In the genomic region with DNA sequence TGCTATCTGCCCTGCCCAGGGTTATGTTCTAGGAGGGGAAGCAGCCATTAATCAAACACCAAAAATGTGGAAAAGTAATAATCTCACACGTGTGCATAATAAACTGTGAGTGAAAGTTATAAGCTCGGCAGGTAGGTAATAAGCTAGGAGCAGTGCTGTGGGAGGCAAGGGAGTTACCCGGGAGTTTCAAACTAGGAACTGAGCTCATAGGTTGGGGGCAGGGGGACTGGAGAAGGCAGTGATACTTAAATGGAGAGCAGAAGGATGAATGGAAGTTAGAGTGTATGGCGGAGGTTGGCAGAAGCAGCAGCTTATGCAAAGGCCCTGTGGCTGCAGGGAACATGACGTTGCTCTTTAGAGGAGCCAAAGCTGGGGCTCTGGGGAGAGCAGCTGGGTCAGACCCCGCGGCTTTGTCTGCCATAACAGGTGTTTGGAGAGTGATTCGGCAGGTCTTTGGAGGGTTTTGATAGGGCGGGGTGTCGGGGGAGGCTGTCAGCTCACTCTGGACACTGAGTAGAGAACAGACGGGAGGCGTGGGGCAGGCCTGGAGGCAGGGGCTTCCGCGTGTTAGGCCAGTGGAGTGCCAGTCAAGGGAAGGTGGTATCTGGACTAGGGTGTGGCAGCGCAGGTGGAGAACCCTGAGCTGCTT, we compare ENCODE assay signal across 2 cellular contexts.
TF ChIP-seq lines count a peak whose summit lies in the region.

No MANE protein-coding gene starts in this region.

TF ChIP-seq in liver, 16 proteins besides CTCF, POLR2A, EP300 and RAD21 (continued from another document):
- TF ChIP-seq, protein P1, sequence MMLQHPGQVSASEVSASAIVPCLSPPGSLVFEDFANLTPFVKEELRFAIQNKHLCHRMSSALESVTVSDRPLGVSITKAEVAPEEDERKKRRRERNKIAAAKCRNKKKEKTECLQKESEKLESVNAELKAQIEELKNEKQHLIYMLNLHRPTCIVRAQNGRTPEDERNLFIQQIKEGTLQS (IDR thresholded peaks at IDR 0.05), result no peak
- TF ChIP-seq FOXA2 (IDR thresholded peaks at IDR 0.05), result no peak
- TF ChIP-seq, protein P2, sequence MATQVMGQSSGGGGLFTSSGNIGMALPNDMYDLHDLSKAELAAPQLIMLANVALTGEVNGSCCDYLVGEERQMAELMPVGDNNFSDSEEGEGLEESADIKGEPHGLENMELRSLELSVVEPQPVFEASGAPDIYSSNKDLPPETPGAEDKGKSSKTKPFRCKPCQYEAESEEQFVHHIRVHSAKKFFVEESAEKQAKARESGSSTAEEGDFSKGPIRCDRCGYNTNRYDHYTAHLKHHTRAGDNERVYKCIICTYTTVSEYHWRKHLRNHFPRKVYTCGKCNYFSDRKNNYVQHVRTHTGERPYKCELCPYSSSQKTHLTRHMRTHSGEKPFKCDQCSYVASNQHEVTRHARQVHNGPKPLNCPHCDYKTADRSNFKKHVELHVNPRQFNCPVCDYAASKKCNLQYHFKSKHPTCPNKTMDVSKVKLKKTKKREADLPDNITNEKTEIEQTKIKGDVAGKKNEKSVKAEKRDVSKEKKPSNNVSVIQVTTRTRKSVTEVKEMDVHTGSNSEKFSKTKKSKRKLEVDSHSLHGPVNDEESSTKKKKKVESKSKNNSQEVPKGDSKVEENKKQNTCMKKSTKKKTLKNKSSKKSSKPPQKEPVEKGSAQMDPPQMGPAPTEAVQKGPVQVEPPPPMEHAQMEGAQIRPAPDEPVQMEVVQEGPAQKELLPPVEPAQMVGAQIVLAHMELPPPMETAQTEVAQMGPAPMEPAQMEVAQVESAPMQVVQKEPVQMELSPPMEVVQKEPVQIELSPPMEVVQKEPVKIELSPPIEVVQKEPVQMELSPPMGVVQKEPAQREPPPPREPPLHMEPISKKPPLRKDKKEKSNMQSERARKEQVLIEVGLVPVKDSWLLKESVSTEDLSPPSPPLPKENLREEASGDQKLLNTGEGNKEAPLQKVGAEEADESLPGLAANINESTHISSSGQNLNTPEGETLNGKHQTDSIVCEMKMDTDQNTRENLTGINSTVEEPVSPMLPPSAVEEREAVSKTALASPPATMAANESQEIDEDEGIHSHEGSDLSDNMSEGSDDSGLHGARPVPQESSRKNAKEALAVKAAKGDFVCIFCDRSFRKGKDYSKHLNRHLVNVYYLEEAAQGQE (IDR thresholded peaks at IDR 0.05), result no peak
- no peak for TF ChIP-seq FOXA1 (IDR thresholded peaks at IDR 0.05)
- no peak for TF ChIP-seq SP1 (IDR thresholded peaks at IDR 0.05)
- TF ChIP-seq, protein P3, sequence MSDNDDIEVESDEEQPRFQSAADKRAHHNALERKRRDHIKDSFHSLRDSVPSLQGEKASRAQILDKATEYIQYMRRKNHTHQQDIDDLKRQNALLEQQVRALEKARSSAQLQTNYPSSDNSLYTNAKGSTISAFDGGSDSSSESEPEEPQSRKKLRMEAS (IDR thresholded peaks at IDR 0.05), result no peak
- no peak for TF ChIP-seq JUND (IDR thresholded peaks at IDR 0.05)
- no peak for TF ChIP-seq TAF1 (conservative IDR thresholded peaks at IDR 0.05)

TF ChIP-seq in HepG2, 621 proteins besides CTCF, POLR2A, EP300 and RAD21 (continued from another document):
- TF ChIP-seq FIP1L1 (IDR thresholded peaks at IDR 0.05; ENCODE audit: borderline replicate concordance, insufficient read depth, low read depth, low read length) (no peak), NFE2L2 (IDR thresholded peaks at IDR 0.05; ENCODE audit: low read length) (no peak), REPIN1 (CRISPR knock-in tag; IDR thresholded peaks at IDR 0.05; ENCODE audit: borderline replicate concordance, low read depth) (no peak), RARA (CRISPR knock-in tag; IDR thresholded peaks at IDR 0.05) (no peak), TBX2 (CRISPR knock-in tag; IDR thresholded peaks at IDR 0.05; ENCODE audit: borderline replicate concordance) (no peak), CHD4 (IDR thresholded peaks at IDR 0.05; ENCODE audit: borderline replicate concordance, low read length) (no peak), HIVEP1 (CRISPR knock-in tag; IDR thresholded peaks at IDR 0.05) (no peak), ZNF501 (CRISPR knock-in tag; IDR thresholded peaks at IDR 0.05) (no peak), ZNF644 (CRISPR knock-in tag; IDR thresholded peaks at IDR 0.05; ENCODE audit: low read depth) (no peak), ZNF619 (CRISPR knock-in tag; IDR thresholded peaks at IDR 0.05) (no peak), CCAR2 (optimal IDR thresholded peaks at IDR 0.05; ENCODE audit: low read depth, low read length) (no peak), ZNF205 (CRISPR knock-in tag; IDR thresholded peaks at IDR 0.05) (no peak), PHF5A (CRISPR knock-in tag; IDR thresholded peaks at IDR 0.05; ENCODE audit: low read depth, unreplicated experiment) (no peak), NBN (conservative IDR thresholded peaks at IDR 0.05) (no peak)
- TF ChIP-seq, protein P3 (IDR thresholded peaks at IDR 0.05), result no peak
- TF ChIP-seq, protein P4, sequence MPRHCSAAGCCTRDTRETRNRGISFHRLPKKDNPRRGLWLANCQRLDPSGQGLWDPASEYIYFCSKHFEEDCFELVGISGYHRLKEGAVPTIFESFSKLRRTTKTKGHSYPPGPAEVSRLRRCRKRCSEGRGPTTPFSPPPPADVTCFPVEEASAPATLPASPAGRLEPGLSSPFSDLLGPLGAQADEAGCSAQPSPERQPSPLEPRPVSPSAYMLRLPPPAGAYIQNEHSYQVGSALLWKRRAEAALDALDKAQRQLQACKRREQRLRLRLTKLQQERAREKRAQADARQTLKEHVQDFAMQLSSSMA (CRISPR knock-in tag; IDR thresholded peaks at IDR 0.05), result no peak
- TF ChIP-seq, protein P5, sequence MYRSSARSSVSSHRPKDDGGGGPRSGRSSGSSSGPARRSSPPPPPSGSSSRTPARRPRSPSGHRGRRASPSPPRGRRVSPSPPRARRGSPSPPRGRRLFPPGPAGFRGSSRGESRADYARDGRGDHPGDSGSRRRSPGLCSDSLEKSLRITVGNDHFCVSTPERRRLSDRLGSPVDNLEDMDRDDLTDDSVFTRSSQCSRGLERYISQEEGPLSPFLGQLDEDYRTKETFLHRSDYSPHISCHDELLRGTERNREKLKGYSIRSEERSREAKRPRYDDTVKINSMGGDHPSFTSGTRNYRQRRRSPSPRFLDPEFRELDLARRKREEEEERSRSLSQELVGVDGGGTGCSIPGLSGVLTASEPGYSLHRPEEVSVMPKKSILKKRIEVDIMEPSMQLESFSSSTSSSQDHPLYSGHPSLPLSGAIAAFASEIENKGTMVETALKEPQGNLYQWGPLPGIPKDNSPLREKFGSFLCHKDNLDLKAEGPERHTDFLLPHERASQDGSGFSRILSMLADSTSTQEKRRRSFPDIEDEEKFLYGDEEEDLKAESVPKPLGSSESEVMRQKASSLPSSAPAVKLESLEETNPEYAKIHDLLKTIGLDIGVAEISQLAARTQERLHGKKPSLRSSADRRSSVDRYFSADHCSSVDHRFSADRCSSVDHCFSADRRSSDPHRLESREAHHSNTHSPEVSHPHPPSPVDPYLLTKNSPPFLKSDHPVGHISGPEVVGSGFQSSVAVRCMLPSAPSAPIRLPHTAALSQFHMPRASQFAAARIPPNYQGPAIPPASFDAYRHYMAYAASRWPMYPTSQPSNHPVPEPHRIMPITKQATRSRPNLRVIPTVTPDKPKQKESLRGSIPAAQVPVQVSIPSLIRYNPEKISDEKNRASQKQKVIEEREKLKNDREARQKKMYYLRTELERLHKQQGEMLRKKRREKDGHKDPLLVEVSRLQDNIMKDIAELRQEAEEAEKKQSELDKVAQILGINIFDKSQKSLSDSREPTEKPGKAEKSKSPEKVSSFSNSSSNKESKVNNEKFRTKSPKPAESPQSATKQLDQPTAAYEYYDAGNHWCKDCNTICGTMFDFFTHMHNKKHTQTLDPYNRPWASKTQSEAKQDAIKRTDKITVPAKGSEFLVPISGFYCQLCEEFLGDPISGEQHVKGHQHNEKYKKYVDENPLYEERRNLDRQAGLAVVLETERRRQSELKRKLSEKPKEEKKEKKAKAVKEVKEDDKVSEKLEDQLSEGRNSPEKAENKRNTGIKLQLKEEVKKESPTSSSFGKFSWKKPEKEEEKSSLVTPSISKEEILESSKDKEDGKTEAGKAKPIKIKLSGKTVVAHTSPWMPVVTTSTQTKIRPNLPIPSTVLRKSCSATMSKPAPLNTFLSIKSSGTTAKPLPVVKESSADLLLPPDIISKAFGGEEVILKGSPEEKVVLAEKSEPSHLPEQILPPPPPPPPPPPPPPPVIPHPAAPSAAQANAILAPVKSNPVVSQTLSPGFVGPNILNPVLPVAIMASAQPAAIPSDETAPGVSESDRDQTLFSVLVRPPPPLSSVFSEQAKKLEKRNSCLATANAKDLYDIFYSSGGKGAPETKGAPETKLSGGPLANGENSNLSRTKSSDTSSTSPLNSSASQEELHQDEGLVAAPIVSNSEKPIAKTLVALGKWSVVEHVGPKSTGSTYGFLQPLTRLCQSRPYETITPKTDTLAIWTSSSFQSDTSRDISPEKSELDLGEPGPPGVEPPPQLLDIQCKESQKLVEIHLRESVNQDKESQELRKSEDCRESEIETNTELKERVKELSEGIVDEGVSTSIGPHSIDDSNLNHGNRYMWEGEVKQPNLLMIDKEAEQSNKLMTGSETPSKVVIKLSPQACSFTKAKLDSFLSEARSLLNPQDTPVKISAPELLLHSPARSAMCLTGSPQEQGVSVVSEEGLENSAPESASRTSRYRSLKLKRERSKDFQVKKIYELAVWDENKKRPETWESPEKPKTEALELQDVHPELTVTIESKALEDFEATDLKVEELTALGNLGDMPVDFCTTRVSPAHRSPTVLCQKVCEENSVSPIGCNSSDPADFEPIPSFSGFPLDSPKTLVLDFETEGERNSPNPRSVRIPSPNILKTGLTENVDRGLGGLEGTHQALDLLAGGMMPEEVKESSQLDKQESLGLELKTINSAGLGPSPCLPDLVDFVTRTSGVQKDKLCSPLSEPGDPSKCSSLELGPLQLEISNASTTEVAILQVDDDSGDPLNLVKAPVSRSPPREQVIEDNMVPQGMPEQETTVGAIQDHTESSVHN (CRISPR knock-in tag; IDR thresholded peaks at IDR 0.05), result no peak
- TF ChIP-seq, protein P6, sequence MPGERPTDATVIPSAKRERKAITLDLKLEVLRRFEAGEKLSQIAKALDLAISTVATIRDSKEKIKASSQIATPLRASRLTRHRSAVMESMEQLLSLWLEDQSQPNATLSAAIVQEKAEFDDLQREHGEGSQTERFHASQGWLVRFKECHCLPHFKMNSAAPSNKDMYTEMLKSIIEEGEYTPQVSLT (CRISPR knock-in tag; IDR thresholded peaks at IDR 0.05; ENCODE audit: borderline replicate concordance, low read depth), result no peak
